In genomic region chr3:16800361-16800760, GRCh38 we compare ENCODE assay signal across 21 cellular contexts.
DNase-seq lines count a peak whose midpoint lies in the region; ATAC-seq, FAIRE-seq and TF ChIP-seq lines count a peak whose summit lies in the region.
"Had no signal": no experiment of that assay in that cellular context is flagged by ENCODE, and none has a peak within 500 bp of the region (broad histone marks: within the 10 kb centered on the region; RNA-seq: fewer than 3 reads in every experiment).

No MANE protein-coding gene starts in this region.

- H3K27me3 Mint-ChIP-seq in CD4-positive, alpha-beta T cell: no peaks in the 10 kb centered on the region
- H3K27me3 Mint-ChIP-seq in activated naive CD8-positive, alpha-beta T cell treated with anti-CD3 and anti-CD28 coated beads, Interleukin-2, amount 10 ng/mL, durations not matched to agents 7 days and 5 days: no peaks in the 10 kb centered on the region
- peaks cover 0 to 6% (median 0%) of the 10 kb centered on the region in 5 donors for H3K27me3 Mint-ChIP-seq in naive thymus-derived CD4-positive, alpha-beta T cell

- no peak for DNase-seq in CD4-positive, alpha-beta T cell
- DNase-seq in GM12891 (ENCODE audit: insufficient read length, low spot score) (no peak), upper lobe of right lung (no peak), middle frontal gyrus (ENCODE audit: extremely low spot score, low spot score) (no peak), SHP77 treated with DMSO at 0.1 percent for 48 hours (lab: John Stamatoyannopoulos, UW) (no peak)
- DNase-seq in activated naive CD8-positive, alpha-beta T cell treated with anti-CD3 and anti-CD28 coated beads, Interleukin-2, amount 10 ng/mL, durations not matched to agents 7 days and 5 days: no peak
- DNase-seq in naive thymus-derived CD4-positive, alpha-beta T cell: no peak
- DNase-seq: aorta; cerebellar nuclear complex; DMS53; effector memory CD4-positive, alpha-beta T cell; head of caudate nucleus; left ventricle myocardium superior; NCI-H146; NCI-H774; ovary; PC-9; right cardiac atrium; SJCRH30; thyroid gland had no signal

- TF ChIP-seq POLR2A in GM12891 (IDR thresholded peaks at IDR 0.05; ENCODE audit: low read depth, low read length): no peak

- no peak for TF ChIP-seq CTCF in CD4-positive, alpha-beta T cell (IDR thresholded peaks at IDR 0.05)
- no peak for TF ChIP-seq CTCF in upper lobe of right lung (IDR thresholded peaks at IDR 0.05)

- no peak overlapping the region for H3K27ac ChIP-seq in CD4-positive, alpha-beta T cell (ENCODE audit: low read depth, low read length)
- H3K27ac ChIP-seq in naive thymus-derived CD4-positive, alpha-beta T cell (ENCODE audit: low read depth, low read length): no peak overlapping the region
- no peak overlapping the region for H3K27ac ChIP-seq in upper lobe of right lung
- H3K27ac ChIP-seq: ovary, PC-9, thyroid gland had no signal

- no peak for ATAC-seq in CD4-positive, alpha-beta T cell (ENCODE audit: poor library complexity)
- ATAC-seq in activated naive CD8-positive, alpha-beta T cell treated with anti-CD3 and anti-CD28 coated beads, Interleukin-2, amount 10 ng/mL, durations not matched to agents 7 days and 5 days (ENCODE audit: low read depth): no peak
- ATAC-seq in naive thymus-derived CD4-positive, alpha-beta T cell: no peak
- no peak for ATAC-seq in upper lobe of right lung
- ATAC-seq: right cardiac atrium had no signal

- intact Hi-C loops in CD4-positive, alpha-beta T cell (cut with DNase I, micrococcal nuclease): no loop called here
- intact Hi-C loops in naive thymus-derived CD4-positive, alpha-beta T cell (cut with micrococcal nuclease): no loop called here
- intact Hi-C loops in upper lobe of right lung (cut with DNase I): no loop called here

- FAIRE-seq in GM12891 (lab: Jason Lieb, UNC): peak; percentile 41

- no peak overlapping the region for H3K4me3 ChIP-seq in naive thymus-derived CD4-positive, alpha-beta T cell (ENCODE audit: low read length)
- no peak overlapping the region for H3K4me3 ChIP-seq in upper lobe of right lung
- H3K4me3 ChIP-seq: ovary, PC-9, SJCRH30, thyroid gland had no signal

- no peaks in the 10 kb centered on the region for H3K36me3 ChIP-seq in naive thymus-derived CD4-positive, alpha-beta T cell (ENCODE audit: control insufficient read depth in 2 of 3, insufficient read depth in 3 of 3, low read length in 3 of 3)
- H3K36me3 ChIP-seq in upper lobe of right lung: no peaks in the 10 kb centered on the region
- H3K36me3 ChIP-seq: ovary, SJCRH30, thyroid gland had no signal

- H3K9me3 ChIP-seq in CD4-positive, alpha-beta T cell (ENCODE audit: control insufficient read depth, low read length): no peaks in the 10 kb centered on the region
- no peaks in the 10 kb centered on the region for H3K9me3 ChIP-seq in naive thymus-derived CD4-positive, alpha-beta T cell (ENCODE audit: control insufficient read depth in 2 of 3, low read length in 3 of 3)
- H3K9me3 ChIP-seq in upper lobe of right lung: no peaks in the 10 kb centered on the region
- H3K9me3 ChIP-seq: ovary, SJCRH30, thyroid gland had no signal

- POLR2A ChIA-PET in CD4-positive, alpha-beta T cell (lab: Charles Lee): no interaction called here
- POLR2A ChIA-PET in activated naive CD8-positive, alpha-beta T cell treated with anti-CD3 and anti-CD28 coated beads, Interleukin-2, amount 10 ng/mL, durations not matched to agents 7 days and 5 days (lab: Charles Lee): no interaction called here
- POLR2A ChIA-PET in naive thymus-derived CD4-positive, alpha-beta T cell (lab: Charles Lee): no interaction called here

- H3K27ac Mint-ChIP-seq in CD4-positive, alpha-beta T cell: peak overlapping the region; percentile 74
- peak overlapping the region; percentile 67 for H3K27ac Mint-ChIP-seq in activated naive CD8-positive, alpha-beta T cell treated with anti-CD3 and anti-CD28 coated beads, Interleukin-2, amount 10 ng/mL, durations not matched to agents 7 days and 5 days
- peak overlapping the region; percentile 9 to 81 (median 61) for H3K27ac Mint-ChIP-seq in naive thymus-derived CD4-positive, alpha-beta T cell
- H3K27ac Mint-ChIP-seq: activated T-helper 2 cell treated with anti-CD3 and anti-CD28 coated beads, Interferon-gamma antibody, Interleukin-2, Interleukin-4, amounts not matched to agents 10 μg/mL and 5 μg/mL and 100 μg/mL, durations not matched to agents 14 hours and 24 hours and 36 hours had no signal

- CTCF ChIA-PET in CD4-positive, alpha-beta T cell (lab: Charles Lee): no interaction called here
- CTCF ChIA-PET in naive thymus-derived CD4-positive, alpha-beta T cell (lab: Charles Lee): no interaction called here

- no peaks in the 10 kb centered on the region for H3K9me3 Mint-ChIP-seq in CD4-positive, alpha-beta T cell
- peaks cover 11% of the 10 kb centered on the region for H3K9me3 Mint-ChIP-seq in activated naive CD8-positive, alpha-beta T cell treated with anti-CD3 and anti-CD28 coated beads, Interleukin-2, amount 10 ng/mL, durations not matched to agents 7 days and 5 days
- H3K9me3 Mint-ChIP-seq in naive thymus-derived CD4-positive, alpha-beta T cell: peaks cover 0 to 8% (median 0%) of the 10 kb centered on the region in 11 donors

- H3K27me3 ChIP-seq in CD4-positive, alpha-beta T cell (ENCODE audit: control insufficient read depth, insufficient read depth, low read length): no peaks in the 10 kb centered on the region
- H3K27me3 ChIP-seq in naive thymus-derived CD4-positive, alpha-beta T cell (ENCODE audit: control insufficient read depth in 2 of 2, insufficient read depth in 2 of 2, low read length in 2 of 2): no peaks in the 10 kb centered on the region
- no peaks in the 10 kb centered on the region for H3K27me3 ChIP-seq in upper lobe of right lung
- H3K27me3 ChIP-seq: ovary, SJCRH30, thyroid gland had no signal

- no peaks in the 10 kb centered on the region for H3K36me3 Mint-ChIP-seq in CD4-positive, alpha-beta T cell (ENCODE audit: low read depth)
- H3K36me3 Mint-ChIP-seq in activated naive CD8-positive, alpha-beta T cell treated with anti-CD3 and anti-CD28 coated beads, Interleukin-2, amount 10 ng/mL, durations not matched to agents 7 days and 5 days: peaks cover 12% of the 10 kb centered on the region
- peaks cover 0 to 8% (median 0%) of the 10 kb centered on the region in 5 donors for H3K36me3 Mint-ChIP-seq in naive thymus-derived CD4-positive, alpha-beta T cell

- H3K4me1 ChIP-seq in naive thymus-derived CD4-positive, alpha-beta T cell (ENCODE audit: control insufficient read depth in 2 of 2, insufficient read depth in 2 of 2, low read length in 2 of 2): peaks cover 15 to 16% of the 10 kb centered on the region in 2 donors
- H3K4me1 ChIP-seq in upper lobe of right lung: peaks cover 8% of the 10 kb centered on the region
- H3K4me1 ChIP-seq: thyroid gland had no signal

- H3K4me1 Mint-ChIP-seq in CD4-positive, alpha-beta T cell (ENCODE audit: low read depth): peaks cover 38% of the 10 kb centered on the region
- H3K4me1 Mint-ChIP-seq in activated naive CD8-positive, alpha-beta T cell treated with anti-CD3 and anti-CD28 coated beads, Interleukin-2, amount 10 ng/mL, durations not matched to agents 7 days and 5 days: peaks cover 17% of the 10 kb centered on the region
- H3K4me1 Mint-ChIP-seq in naive thymus-derived CD4-positive, alpha-beta T cell: peaks cover 29 to 50% (median 37%) of the 10 kb centered on the region in 7 donors

- H3K4me3 Mint-ChIP-seq in CD4-positive, alpha-beta T cell: peak overlapping the region; percentile 47
- H3K4me3 Mint-ChIP-seq in activated naive CD8-positive, alpha-beta T cell treated with anti-CD3 and anti-CD28 coated beads, Interleukin-2, amount 10 ng/mL, durations not matched to agents 7 days and 5 days: peak overlapping the region; percentile 26
- H3K4me3 Mint-ChIP-seq in naive thymus-derived CD4-positive, alpha-beta T cell: peak overlapping the region in 9 of 10 donors; percentile 4 to 65 (median 43)

TF ChIP-seq in GM12891, 5 proteins besides CTCF, POLR2A, EP300 and RAD21:
- TF ChIP-seq PAX5 (IDR thresholded peaks at IDR 0.05; ENCODE audit: insufficient read depth, low read length, severe bottlenecking) (no peak), POLR2AphosphoS5 (IDR thresholded peaks at IDR 0.05; ENCODE audit: low read depth, low read length) (no peak), POU2F2 (IDR thresholded peaks at IDR 0.05; ENCODE audit: low read depth, low read length) (no peak), TAF1 (IDR thresholded peaks at IDR 0.05; ENCODE audit: low read depth, low read length) (no peak), SPI1 (IDR thresholded peaks at IDR 0.05; ENCODE audit: low read depth, low read length) (no peak)
TF ChIP-seq in GM12891: peak in this region for 0.
